1 cellular context compared by ENCODE assay signal in genomic region chr3:46386206-46386605, GRCh38.
TF ChIP-seq lines count a peak whose summit lies in the region.

No MANE protein-coding gene starts in this region.

TF ChIP-seq in K562, 482 proteins besides CTCF, POLR2A, EP300 and RAD21 (continued from another document):
- TF ChIP-seq, protein P1, sequence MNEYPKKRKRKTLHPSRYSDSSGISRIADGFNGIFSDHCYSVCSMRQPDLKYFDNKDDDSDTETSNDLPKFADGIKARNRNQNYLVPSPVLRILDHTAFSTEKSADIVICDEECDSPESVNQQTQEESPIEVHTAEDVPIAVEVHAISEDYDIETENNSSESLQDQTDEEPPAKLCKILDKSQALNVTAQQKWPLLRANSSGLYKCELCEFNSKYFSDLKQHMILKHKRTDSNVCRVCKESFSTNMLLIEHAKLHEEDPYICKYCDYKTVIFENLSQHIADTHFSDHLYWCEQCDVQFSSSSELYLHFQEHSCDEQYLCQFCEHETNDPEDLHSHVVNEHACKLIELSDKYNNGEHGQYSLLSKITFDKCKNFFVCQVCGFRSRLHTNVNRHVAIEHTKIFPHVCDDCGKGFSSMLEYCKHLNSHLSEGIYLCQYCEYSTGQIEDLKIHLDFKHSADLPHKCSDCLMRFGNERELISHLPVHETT (CRISPR knock-in tag; conservative IDR thresholded peaks at IDR 0.05 in 1 of 2, IDR thresholded peaks at IDR 0.05 in 1 of 2) = peak in 1 of 2 experiments; percentile 39; a peak in 1 of 4 replicates
- 0 out of 2 replicates have a peak, but pooled peaks have one; percentile 26 for TF ChIP-seq AFF4 (CRISPR knock-in tag; IDR thresholded peaks at IDR 0.05)
- no peak for TF ChIP-seq RBM39 (optimal IDR thresholded peaks at IDR 0.05; ENCODE audit: low read depth, low read length)
- TF ChIP-seq CBX1 (IDR thresholded peaks at IDR 0.05; ENCODE audit: low read depth) = no peak
- TF ChIP-seq NBN (IDR thresholded peaks at IDR 0.05; ENCODE audit: low read depth) = peak; percentile 34; the same call in 1 of the 2 replicates
- TF ChIP-seq E2F3 (CRISPR knock-in tag; IDR thresholded peaks at IDR 0.05) = no peak
- TF ChIP-seq ZNF77 (CRISPR knock-in tag; IDR thresholded peaks at IDR 0.05) = no peak
